Comparison of ENCODE assay signal across 21 cellular contexts in genomic region chr16:57606147-57606846, GRCh38. TPM values are rescaled to one million over a fixed set of nuclear protein-coding genes. Genes with fewer than 3 reads are reported as not detected.
DNase-seq lines count a peak whose midpoint lies in the region; ATAC-seq, FAIRE-seq and TF ChIP-seq lines count a peak whose summit lies in the region.
"Had no signal": no experiment of that assay in that cellular context is flagged by ENCODE, and none has a peak within 500 bp of the region (broad histone marks: within the 10 kb centered on the region; RNA-seq: fewer than 3 reads in every experiment).

No MANE protein-coding gene starts in this region.

- peak overlapping the region; percentile 62 to 84 for H3K27ac Mint-ChIP-seq in effector memory CD8-positive, alpha-beta T cell
- H3K27ac Mint-ChIP-seq in natural killer cell: peak overlapping the region; percentile 80 to 94
- H3K27ac Mint-ChIP-seq: activated B cell treated with CpG ODN at 0.5 μM for 24 hours; T-helper 1 cell treated with Interleukin-12 subunit alpha and Interleukin-12 subunit beta and Interleukin-4 antibody, amounts not matched to agents 30 μg/mL and 1 μg/mL, for 36 hours had no signal

- H3K4me1 Mint-ChIP-seq in effector memory CD8-positive, alpha-beta T cell (ENCODE audit: low read depth in 2 of 2): peaks cover 54 to 76% of the 10 kb centered on the region in 2 donors
- H3K4me1 Mint-ChIP-seq in natural killer cell: peaks cover 79 to 84% of the 10 kb centered on the region in 2 donors

- H3K4me1 ChIP-seq in A549: peaks cover 70% of the 10 kb centered on the region
- no peaks in the 10 kb centered on the region for H3K4me1 ChIP-seq in foreskin keratinocyte

- no peak for TF ChIP-seq RAD21 in A549 (conservative IDR thresholded peaks at IDR 0.05 in 1 of 2, IDR thresholded peaks at IDR 0.05 in 1 of 2)

- no peak overlapping the region for H3K4me3 ChIP-seq in A549
- H3K4me3 ChIP-seq: ovary, suprapubic skin had no signal

- TF ChIP-seq CTCF in A549 (IDR thresholded peaks at IDR 0.05) (no peak), natural killer cell (IDR thresholded peaks at IDR 0.05) (no peak), foreskin keratinocyte (conservative IDR thresholded peaks at IDR 0.05) (no peak)

- peaks cover 0 to under 1% of the 10 kb centered on the region in 2 donors for H3K9me3 Mint-ChIP-seq in effector memory CD8-positive, alpha-beta T cell
- no peaks in the 10 kb centered on the region for H3K9me3 Mint-ChIP-seq in natural killer cell
- H3K9me3 Mint-ChIP-seq: activated B cell treated with CpG ODN at 0.5 μM for 24 hours; central memory CD8-positive, alpha-beta T cell; T-helper 1 cell treated with Interleukin-12 subunit alpha and Interleukin-12 subunit beta and Interleukin-4 antibody, amounts not matched to agents 30 μg/mL and 1 μg/mL, for 36 hours had no signal

- WGBS in A549 (ENCODE audit: missing lambda C conversion rate): 71% methylated on average over 4 of the region's 4 CpGs

- DNase-seq in A549 (ENCODE audit: low read depth in 1 of 2, low spot score in 1 of 2): no peak
- DNase-seq in HT-29 (ENCODE audit: low spot score): peak; percentile 18
- DNase-seq in effector memory CD8-positive, alpha-beta T cell: no peak
- DNase-seq in natural killer cell: no peak
- no peak for DNase-seq in RKO (ENCODE audit: low spot score)
- no peak for DNase-seq in foreskin keratinocyte
- DNase-seq: activated B cell treated with CpG ODN at 0.5 μM for 24 hours; GF-D8; hypothalamus; kidney glomerular epithelial cell; NCI-H1694; NCI-H446 treated with DMSO at 0.1 percent for 48 hours; ovary; stimulated activated CD4-positive, alpha-beta T cell treated with anti-CD3 and anti-CD28 coated beads, Interleukin-2, amount 100 ng/mL, for 48 hours had no signal

- TF ChIP-seq POLR2A in A549 (IDR thresholded peaks at IDR 0.05; ENCODE audit: low read length): no peak

- no peak for TF ChIP-seq EP300 in A549 (IDR thresholded peaks at IDR 0.05)

- H3K36me3 Mint-ChIP-seq in effector memory CD8-positive, alpha-beta T cell (ENCODE audit: insufficient read depth): peaks cover 15% of the 10 kb centered on the region
- no peaks in the 10 kb centered on the region for H3K36me3 Mint-ChIP-seq in natural killer cell

- no peak overlapping the region for H3K4me3 Mint-ChIP-seq in effector memory CD8-positive, alpha-beta T cell
- peak overlapping the region; percentile 82 for H3K4me3 Mint-ChIP-seq in natural killer cell
- H3K4me3 Mint-ChIP-seq: activated B cell treated with CpG ODN at 0.5 μM for 24 hours; central memory CD8-positive, alpha-beta T cell; T-helper 1 cell treated with Interleukin-12 subunit alpha and Interleukin-12 subunit beta and Interleukin-4 antibody, amounts not matched to agents 30 μg/mL and 1 μg/mL, for 36 hours had no signal

- peak overlapping the region; percentile 69 to 74 for H3K27ac ChIP-seq in A549
- H3K27ac ChIP-seq in foreskin keratinocyte: no peak overlapping the region
- H3K27ac ChIP-seq: ovary, suprapubic skin had no signal

- FAIRE-seq in A549 (lab: Jason Lieb, UNC): no peak
- FAIRE-seq: endometrium had no signal

- intact Hi-C loops in natural killer cell (cut with micrococcal nuclease): no loop called here

- peak overlapping the region; percentile 53 for H3K4me2 ChIP-seq in A549

- no peaks in the 10 kb centered on the region for H3K27me3 Mint-ChIP-seq in effector memory CD8-positive, alpha-beta T cell
- no peaks in the 10 kb centered on the region for H3K27me3 Mint-ChIP-seq in natural killer cell (ENCODE audit: low read depth in 2 of 2)
- H3K27me3 Mint-ChIP-seq: central memory CD8-positive, alpha-beta T cell had no signal

- POLR2A ChIA-PET in A549 (lab: Yijun Ruan, JAX): no interaction called here

- CTCF ChIA-PET in A549 (lab: Yijun Ruan, JAX): interaction anchor here (1.4 to 7.5 kb wide), 5 partner anchors 15 to 42 kb away, joined by 3 to 95 read pairs (median 4); no protein-coding TSS in a partner anchor

- no peaks in the 10 kb centered on the region for H3K9me3 ChIP-seq in A549
- H3K9me3 ChIP-seq: ovary, suprapubic skin had no signal

- peaks cover 5% of the 10 kb centered on the region for H3K27me3 ChIP-seq in foreskin keratinocyte
- H3K27me3 ChIP-seq: ovary, suprapubic skin had no signal

- ATAC-seq in A549 (no peak), natural killer cell (no peak), GM18870 (IDR thresholded peaks at IDR 0.05; ENCODE audit: unreplicated experiment) (no peak), HG03095 (IDR thresholded peaks at IDR 0.05; ENCODE audit: unreplicated experiment) (no peak), foreskin keratinocyte (no peak)
- ATAC-seq in effector memory CD8-positive, alpha-beta T cell (replicated peaks): no peak

TF ChIP-seq in A549, 52 proteins besides CTCF, POLR2A, EP300 and RAD21 (continues in another document):
- TF ChIP-seq ZFP36 (IDR thresholded peaks at IDR 0.05; ENCODE audit: borderline replicate concordance, partially characterized antibody) (peak; percentile 63), POLR2AphosphoS2 (conservative IDR thresholded peaks at IDR 0.05; ENCODE audit: low read length) (no peak), ZC3H11A (IDR thresholded peaks at IDR 0.05) (no peak), RCOR1 (IDR thresholded peaks at IDR 0.05; ENCODE audit: low read depth, low read length) (no peak), REST (IDR thresholded peaks at IDR 0.05) (no peak), CEBPB (IDR thresholded peaks at IDR 0.05) (no peak), PBX3 (IDR thresholded peaks at IDR 0.05) (no peak), JUNB (IDR thresholded peaks at IDR 0.05) (no peak), SREBF2 (IDR thresholded peaks at IDR 0.05) (no peak), FOSL2 (IDR thresholded peaks at IDR 0.05) (no peak), FOSL2 (CRISPR knock-in tag; IDR thresholded peaks at IDR 0.05) (no peak), KDM1A (IDR thresholded peaks at IDR 0.05; ENCODE audit: low read depth) (peak; percentile 80), ATOH8 (CRISPR knock-in tag; IDR thresholded peaks at IDR 0.05; ENCODE audit: low read depth) (no peak), ELK1 (IDR thresholded peaks at IDR 0.05; ENCODE audit: low read depth, low read length) (no peak)

RNA-seq across cellular contexts. Expression of gene ADGRG1, which starts 22.1 kb away (rescaled TPM):
- 28.3 and 37.7 TPM in 2 replicates for polyA plus RNA-seq in A549 (2011; rRNA removed)
- 46.7 and 66.1 TPM in 2 replicates for polyA plus RNA-seq in A549 (2012; cell fraction: cytosol; rRNA removed)
- polyA plus RNA-seq in A549 (2012; cell fraction: nucleus; rRNA removed): 102 and 106 TPM in 2 replicates
- 91.8 to 142 TPM (median 130 TPM) in 3 replicates for polyA plus RNA-seq in A549 (2017; fragmentation: RNase III; extraction: RNeasy Plus Mini Kit Qiagen cat#74134 plus additional on column Dnase treatment)
- 31.9 and 33.7 TPM in 2 replicates for polyA minus RNA-seq in A549 (2011; rRNA and poly(A)+ RNA removed)
- 138 TPM in 2 replicates for total RNA-seq in HT-29 (2014; rRNA removed; shearing (Covaris generic))
- total RNA-seq in natural killer cell: 100 to 1,000 TPM; 830 to 949 (median 858) TPM
- total RNA-seq in foreskin keratinocyte: 40.6 and 64.6 TPM in 2 replicates
- polyA plus RNA-seq in foreskin keratinocyte: 35.5 and 50.5 TPM in 2 replicates
- total RNA-seq: OCI-LY7 had no signal
